Comparison of ENCODE assay signal across 14 cellular contexts in genomic region chr22:37489994-37490393, GRCh38. TPM values are rescaled to one million over a fixed set of nuclear protein-coding genes. Genes with fewer than 3 reads are reported as not detected.
"Had no signal": no experiment of that assay in that cellular context is flagged by ENCODE, and none has a peak within 500 bp of the region (broad histone marks: within the 10 kb centered on the region; RNA-seq: fewer than 3 reads in every experiment).

No MANE protein-coding gene starts in this region.

- H3K4me1 ChIP-seq: foreskin keratinocyte, parathyroid adenoma had no signal

- H3K9me3 ChIP-seq: heart right ventricle, lower lobe of right lung, neutrophil, thyroid gland had no signal

- DNase-seq: activated CD4-positive, CD25-positive, alpha-beta regulatory T cell treated with anti-CD3 and anti-CD28 coated beads, Interleukin-2, amount 50 U/mL, for 72 hours; activated naive CD4-positive, alpha-beta T cell treated with anti-CD3 and anti-CD28 coated beads, Interleukin-2, amount 50 U/mL, for 16 hours; amygdala; brain microvascular endothelial cell; effector memory CD4-positive, alpha-beta T cell; foreskin keratinocyte; heart right ventricle; lower lobe of right lung; stimulated activated CD4-positive, alpha-beta T cell treated with anti-CD3 and anti-CD28 coated beads, Interleukin-1b, Interleukin-23, amount 100 ng/mL, for 48 hours; T-helper 9 cell had no signal

- H3K9ac ChIP-seq: parathyroid adenoma had no signal

- H3K79me2 ChIP-seq: parathyroid adenoma had no signal

- ATAC-seq: foreskin keratinocyte, heart right ventricle, lower lobe of right lung had no signal

- H3K27ac Mint-ChIP-seq: activated T-helper 2 cell treated with anti-CD3 and anti-CD28 coated beads, Interferon-gamma antibody, Interleukin-2, Interleukin-4, amounts not matched to agents 10 μg/mL and 5 μg/mL and 100 μg/mL, durations not matched to agents 14 hours and 24 hours and 36 hours had no signal

- H3K27ac ChIP-seq: brain microvascular endothelial cell, foreskin keratinocyte, heart right ventricle, lower lobe of right lung, neutrophil, parathyroid adenoma, thyroid gland had no signal

- H2AFZ ChIP-seq: parathyroid adenoma had no signal

- H3K9me3 Mint-ChIP-seq: activated T-helper 2 cell treated with anti-CD3 and anti-CD28 coated beads, Interferon-gamma antibody, Interleukin-2, Interleukin-4, amounts not matched to agents 10 μg/mL and 5 μg/mL and 100 μg/mL, durations not matched to agents 14 hours and 24 hours and 36 hours had no signal

- H3K4me3 ChIP-seq: heart right ventricle, lower lobe of right lung, thyroid gland had no signal

- H3K27me3 ChIP-seq: brain microvascular endothelial cell, foreskin keratinocyte, thyroid gland had no signal

RNA-seq across cellular contexts. Expression of gene CARD10, which starts 29.2 kb away (rescaled TPM):
- total RNA-seq: activated T-helper 2 cell treated with anti-CD3 and anti-CD28 coated beads, Interferon-gamma antibody, Interleukin-2, Interleukin-4, amounts not matched to agents 10 μg/mL and 5 μg/mL and 100 μg/mL, durations not matched to agents 14 hours and 24 hours and 36 hours had no signal
